ENCODE assay signal across 24 cellular contexts in genomic region chr1:61674221-61674620, GRCh38. TPM values are rescaled to one million over a fixed set of nuclear protein-coding genes. Genes with fewer than 3 reads are reported as not detected.
DNase-seq lines count a peak whose midpoint lies in the region; ATAC-seq and TF ChIP-seq lines count a peak whose summit lies in the region.
"Had no signal": no experiment of that assay in that cellular context is flagged by ENCODE, and none has a peak within 500 bp of the region (broad histone marks: within the 10 kb centered on the region; RNA-seq: fewer than 3 reads in every experiment).

No MANE protein-coding gene starts in this region.

- H3K27me3 ChIP-seq in MG63 (no peaks in the 10 kb centered on the region), adipocyte (replicated peaks; ENCODE audit: control insufficient read depth, insufficient read depth, low read length) (no peaks in the 10 kb centered on the region), left lung (no peaks in the 10 kb centered on the region), gastrocnemius medialis (no peaks in the 10 kb centered on the region), WERI-Rb-1 (ENCODE audit: insufficient read depth, low read depth, severe bottlenecking) (peaks cover 20% of the 10 kb centered on the region)
- H3K27me3 ChIP-seq: foreskin keratinocyte, ovary, right lobe of liver had no signal

- no peak overlapping the region for H3K4me3 ChIP-seq in MG63
- no peak overlapping the region for H3K4me3 ChIP-seq in adipocyte (ENCODE audit: low read length)
- H3K4me3 ChIP-seq in left lung: no peak overlapping the region
- no peak overlapping the region for H3K4me3 ChIP-seq in gastrocnemius medialis
- H3K4me3 ChIP-seq in WERI-Rb-1 (ENCODE audit: low read depth, low read length): no peak overlapping the region
- H3K4me3 ChIP-seq: ovary, right lobe of liver had no signal

- intact Hi-C loops in left lung (cut with DNase I) (no loop called here), gastrocnemius medialis (cut with DNase I; ENCODE audit: low total_unique reads) (no loop called here)

- TF ChIP-seq CTCF in left lung (IDR thresholded peaks at IDR 0.05): no peak
- TF ChIP-seq CTCF in gastrocnemius medialis (IDR thresholded peaks at IDR 0.05 in 4 of 5, conservative IDR thresholded peaks at IDR 0.05 in 1 of 5): no peak
- no peak for TF ChIP-seq CTCF in WERI-Rb-1 (IDR thresholded peaks at IDR 0.05; ENCODE audit: low read depth, low read length)

- H3K4me1 ChIP-seq in adipocyte (ENCODE audit: control insufficient read depth, insufficient read depth, low read length) (no peaks in the 10 kb centered on the region), left lung (peaks cover 0 to 6% of the 10 kb centered on the region in 2 donors), gastrocnemius medialis (no peaks in the 10 kb centered on the region)
- H3K4me1 ChIP-seq: foreskin keratinocyte, right lobe of liver had no signal

- TF ChIP-seq POLR2A in gastrocnemius medialis (IDR thresholded peaks at IDR 0.05): no peak

- peak; percentile 5 for DNase-seq in Caki2 (ENCODE audit: low read depth)
- peak; percentile 7 for DNase-seq in MG63
- peak; percentile 34 for DNase-seq in adipocyte (ENCODE audit: low read depth)
- peak in 1 of 2 donors; percentile 39 for DNase-seq in left lung
- DNase-seq in gastrocnemius medialis: no peak
- DNase-seq in activated naive CD4-positive, alpha-beta T cell treated with anti-CD3 and anti-CD28 coated beads, Interleukin-2, amount 50 U/mL, for 16 hours: no peak
- DNase-seq in activated gamma-delta T cell treated with Interleukin-2 at 50 U/mL for 16 hours: no peak
- DNase-seq in WERI-Rb-1: no peak
- DNase-seq: activated CD4-positive, alpha-beta memory T cell treated with anti-CD3 and anti-CD28 coated beads, Interleukin-2, amount 10 ng/mL, durations not matched to agents 7 days and 5 days; activated CD4-positive, CD25-positive, alpha-beta regulatory T cell; CD4-positive, CD25-positive, alpha-beta regulatory T cell; DMS 273 treated with DMSO at 0.1 percent for 48 hours; foreskin keratinocyte; GF-D8; hippocampal formation; islet precursor cell; naive B cell; NCI-H446; NK-92 treated with Interleukin-12 subunit alpha and Interleukin-12 subunit beta, amount 100 ng/mL, for 24 hours; ovary; right lobe of liver; RPMI8226; SK-N-SH; T-helper 9 cell had no signal

- peak; percentile 96 for ATAC-seq in left lung
- no peak for ATAC-seq in gastrocnemius medialis
- ATAC-seq: foreskin keratinocyte, right lobe of liver had no signal

- H3K36me3 ChIP-seq in MG63 (no peaks in the 10 kb centered on the region), adipocyte (ENCODE audit: control insufficient read depth, insufficient read depth, low read length, severe bottlenecking) (peaks cover 3% of the 10 kb centered on the region), left lung (peaks cover 0 to 5% of the 10 kb centered on the region in 2 donors), gastrocnemius medialis (no peaks in the 10 kb centered on the region), WERI-Rb-1 (no peaks in the 10 kb centered on the region)
- H3K36me3 ChIP-seq: ovary had no signal

- H3K9me3 ChIP-seq in MG63: no peaks in the 10 kb centered on the region
- H3K9me3 ChIP-seq in adipocyte (ENCODE audit: control insufficient read depth, low read length): no peaks in the 10 kb centered on the region
- H3K9me3 ChIP-seq in left lung: no peaks in the 10 kb centered on the region
- H3K9me3 ChIP-seq in gastrocnemius medialis: no peaks in the 10 kb centered on the region
- H3K9me3 ChIP-seq in WERI-Rb-1 (ENCODE audit: severe bottlenecking): no peaks in the 10 kb centered on the region
- H3K9me3 ChIP-seq: ovary, right lobe of liver, SK-N-SH had no signal

- no peak overlapping the region for H3K9ac ChIP-seq in adipocyte (ENCODE audit: low read length)
- H3K9ac ChIP-seq: SK-N-SH had no signal

- H3K27ac ChIP-seq in left lung: peak overlapping the region in 1 of 2 donors; percentile 20
- H3K27ac ChIP-seq in gastrocnemius medialis: no peak overlapping the region
- no peak overlapping the region for H3K27ac ChIP-seq in WERI-Rb-1
- H3K27ac ChIP-seq: foreskin keratinocyte, ovary, right lobe of liver had no signal

- in situ Hi-C loops in Caki2 (cut with HindIII; ENCODE audit: low pct_unique_long_range_greater_than_20kb, low sequenced_read_pairs) (no loop called here), gastrocnemius medialis (cut with MboI; ENCODE audit: low sequenced_read_pairs in 4 of 4) (no loop called here)

RNA-seq across cellular contexts. Expression of gene TM2D1, which starts 50.7 kb away (rescaled TPM):
- total RNA-seq in Caki2 (2014; rRNA removed; shearing (Covaris generic); ENCODE audit: low replicate concordance): 64.7 and 67.1 TPM in 2 replicates
- total RNA-seq in MG63 (2014; rRNA removed; shearing (Covaris generic); ENCODE audit: low replicate concordance): 16.5 and 37.7 TPM in 2 replicates
- 10 to 100 TPM; 41.6 to 48.3 TPM for total RNA-seq in left lung
- 10 to 100 TPM; 33.6 to 56.8 (median 38.5) TPM for total RNA-seq in gastrocnemius medialis

Comparison
In these comparisons a context has a peak if more than half of its experiments do, and no peak if none do; other contexts are left out.
1. DNase-seq: peak in Caki2 (single experiment), MG63 (single experiment) and adipocyte (single experiment); none in gastrocnemius medialis (0 of 2), activated naive CD4-positive, alpha-beta T cell treated with anti-CD3 and anti-CD28 coated beads, Interleukin-2, amount 50 U/mL, for 16 hours (single experiment), activated gamma-delta T cell treated with Interleukin-2 at 50 U/mL for 16 hours (single experiment) and WERI-Rb-1 (single experiment).